In the genomic region with DNA sequence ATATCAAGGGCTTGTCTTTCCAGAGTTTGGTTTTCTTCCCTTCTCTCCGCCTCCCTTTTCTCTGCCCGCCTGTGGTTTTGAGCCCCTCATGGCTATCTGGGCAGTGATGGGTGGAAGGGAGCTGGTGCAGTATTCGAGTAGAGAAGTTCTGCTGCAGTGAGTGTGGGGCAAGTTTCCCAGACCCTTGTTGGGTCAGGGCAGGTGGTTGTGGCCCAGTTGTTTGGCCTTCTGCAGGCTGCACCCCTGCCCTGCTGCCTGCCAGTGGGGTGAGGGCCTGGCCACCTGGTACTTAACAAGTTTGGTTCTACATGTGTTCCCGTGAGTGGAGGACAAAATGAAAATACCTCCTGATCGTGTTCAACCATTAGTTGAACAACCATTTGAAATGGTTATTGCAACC, we compare ENCODE assay signal across 18 cellular contexts.
DNase-seq lines count a peak whose midpoint lies in the region; ATAC-seq and TF ChIP-seq lines count a peak whose summit lies in the region.
"Had no signal": no experiment of that assay in that cellular context is flagged by ENCODE, and none has a peak within 500 bp of the region (broad histone marks: within the 10 kb centered on the region; RNA-seq: fewer than 3 reads in every experiment).

No MANE protein-coding gene starts in this region.

- intact Hi-C loops in ovary (cut with DNase I) = no loop called here

- H3K4me1 ChIP-seq in Karpas-422 (ENCODE audit: low read length) (peaks cover 98% of the 10 kb centered on the region), neutrophil (ENCODE audit: control insufficient read depth in 1 of 2, insufficient read depth in 1 of 2, low read depth in 1 of 2, low read length in 1 of 2) (peaks cover 98 to 99% of the 10 kb centered on the region in 2 experiments), ovary (ENCODE audit: insufficient read depth) (no peaks in the 10 kb centered on the region), SJCRH30 (no peaks in the 10 kb centered on the region)
- H3K4me1 ChIP-seq: BE2C had no signal

- no peak for TF ChIP-seq POLR2A in ovary (IDR thresholded peaks at IDR 0.05)

- no peak for ATAC-seq in HG02623 (IDR thresholded peaks at IDR 0.05; ENCODE audit: unreplicated experiment)
- ATAC-seq: HepG2 had no signal

- no peak overlapping the region for H3K4me3 ChIP-seq in Karpas-422 (ENCODE audit: low read length)
- peak overlapping the region; percentile 51 to 53 for H3K4me3 ChIP-seq in neutrophil (ENCODE audit: low read depth in 1 of 2, low read length in 1 of 2)
- no peak overlapping the region for H3K4me3 ChIP-seq in ovary
- H3K4me3 ChIP-seq in SJCRH30 = no peak overlapping the region

- peaks cover 98% of the 10 kb centered on the region for H3K79me2 ChIP-seq in Karpas-422 (ENCODE audit: low read length)

- WGBS in ovary, 3 donors = 93 to 96% (median 95%) methylated on average over 5 of the region's 5 CpGs

- H3K9me2 ChIP-seq in Karpas-422 (replicated peaks; ENCODE audit: insufficient read depth, low read length) = no peaks in the 10 kb centered on the region

- no peak for TF ChIP-seq CTCF in C4-2B (conservative IDR thresholded peaks at IDR 0.05)
- TF ChIP-seq CTCF in neutrophil (IDR thresholded peaks at IDR 0.05) = no peak
- no peak for TF ChIP-seq CTCF in ovary (IDR thresholded peaks at IDR 0.05)

- DNase-seq in Karpas-422 (peak; percentile 40), caudate nucleus (lab: John Stamatoyannopoulos, UW) (no peak), AG08396 (ENCODE audit: low spot score) (no peak), ovary (no peak), SJCRH30 (no peak)
- DNase-seq: ACHN, BE2C, DMS 273 treated with DMSO at 0.1 percent for 48 hours, MM.1S, NCI-H1105, NCI-H187, NCI-H510A, NCI-H82, RPMI8226 had no signal

- no peak overlapping the region for H2AFZ ChIP-seq in Karpas-422 (ENCODE audit: low read length)

- H3K4me2 ChIP-seq in Karpas-422 (ENCODE audit: low read depth, low read length, poor library complexity, severe bottlenecking) = peak overlapping the region; percentile 1

- TF ChIP-seq EP300 in ovary (IDR thresholded peaks at IDR 0.05) = no peak

- peak overlapping the region; percentile 22; the same call in 1 of the 2 replicates for H3K9ac ChIP-seq in Karpas-422 (ENCODE audit: low read length)

- H3K9me3 ChIP-seq in Karpas-422 (ENCODE audit: low read length) = no peaks in the 10 kb centered on the region
- H3K9me3 ChIP-seq in neutrophil = no peaks in the 10 kb centered on the region
- H3K9me3 ChIP-seq in ovary = no peaks in the 10 kb centered on the region
- H3K9me3 ChIP-seq in SJCRH30 (replicated peaks) = no peaks in the 10 kb centered on the region
- H3K9me3 ChIP-seq: BE2C had no signal

- H3K27ac ChIP-seq in C4-2B (peak overlapping the region; percentile 96), Karpas-422 (ENCODE audit: low read length) (peak overlapping the region; percentile 99), caudate nucleus (ENCODE audit: low read depth, low read length) (peak overlapping the region; percentile 95), neutrophil (peak overlapping the region; percentile 95), ovary (no peak overlapping the region), SJCRH30 (no peak overlapping the region)

- peaks cover 5% of the 10 kb centered on the region; the same call in 1 of the 2 replicates for H4K20me1 ChIP-seq in Karpas-422 (ENCODE audit: insufficient read depth, low read depth, low read length)

- no peaks in the 10 kb centered on the region for H3K27me3 ChIP-seq in Karpas-422 (ENCODE audit: low read length)
- no peaks in the 10 kb centered on the region for H3K27me3 ChIP-seq in neutrophil
- no peaks in the 10 kb centered on the region for H3K27me3 ChIP-seq in ovary
- no peaks in the 10 kb centered on the region; the same call in 1 of the 2 replicates for H3K27me3 ChIP-seq in SJCRH30
- H3K27me3 ChIP-seq: BE2C had no signal

- H3K36me3 ChIP-seq in Karpas-422 (ENCODE audit: insufficient read depth, low read length) (peaks cover 27% of the 10 kb centered on the region), neutrophil (no peaks in the 10 kb centered on the region), ovary (no peaks in the 10 kb centered on the region), SJCRH30 (no peaks in the 10 kb centered on the region)
- H3K36me3 ChIP-seq: BE2C had no signal

Comparison
In these comparisons a context has a peak if more than half of its experiments do, and no peak if none do; other contexts are left out.
1. H3K27ac ChIP-seq: peak in C4-2B (single experiment), Karpas-422 (single experiment), caudate nucleus (single experiment) and neutrophil (single experiment); none in ovary (0 of 2) and SJCRH30 (single experiment).
2. H3K4me3 ChIP-seq: peak in neutrophil (2 of 2); none in Karpas-422 (single experiment), ovary (single experiment) and SJCRH30 (single experiment).